Comparison of ENCODE assay signal across 8 cellular contexts in the genomic region with DNA sequence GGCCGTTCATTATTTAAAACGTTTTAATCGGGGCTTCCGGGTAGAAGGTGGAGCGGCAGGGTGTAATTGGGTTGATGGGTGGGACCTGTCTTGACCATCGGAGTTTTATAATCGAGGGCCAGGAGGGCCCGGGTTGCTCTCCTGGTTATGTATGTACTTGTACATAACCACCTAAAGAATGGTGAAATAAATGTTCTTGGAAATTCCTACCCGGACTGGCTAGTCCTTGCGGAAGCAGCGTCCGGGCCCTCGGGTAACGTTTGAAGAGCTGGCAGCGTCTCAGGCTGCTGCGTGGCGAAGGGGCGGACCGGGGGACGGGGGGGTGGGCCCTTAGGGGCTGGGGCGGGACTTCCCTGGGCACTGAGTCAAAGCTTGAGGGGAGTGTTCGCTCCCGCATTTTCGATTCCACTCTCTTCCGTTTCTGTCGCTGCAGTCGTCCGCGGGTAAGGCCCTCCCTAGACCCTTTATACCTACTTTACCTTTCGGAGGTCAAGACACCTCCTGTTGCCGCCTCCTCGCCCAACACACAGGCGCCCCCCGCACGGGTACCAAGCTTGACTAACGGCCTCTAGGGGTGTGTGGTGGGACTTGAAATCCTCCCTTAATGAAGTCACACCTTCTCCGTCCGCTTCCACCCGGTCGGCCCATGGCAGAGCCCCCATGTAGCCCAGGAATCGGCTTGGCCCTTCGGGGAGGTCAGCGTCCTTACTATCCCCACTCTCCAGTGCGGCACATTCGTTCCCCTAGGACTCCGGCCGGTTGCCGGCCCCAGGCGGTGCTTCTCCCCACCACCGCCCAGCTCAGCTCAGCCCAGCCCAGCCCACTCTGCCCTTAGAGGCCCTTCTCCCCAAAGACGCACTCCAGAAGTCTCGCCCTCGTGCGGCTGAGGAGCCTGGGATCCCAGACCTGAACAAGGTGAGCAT. TPM values are rescaled to one million over a fixed set of nuclear protein-coding genes. Genes with fewer than 3 reads are reported as not detected.
A peak's percentile ranks its signal among the peaks of the same experiment; 100 is the strongest.
DNase-seq lines count a peak whose midpoint lies in the region; ATAC-seq and TF ChIP-seq lines count a peak whose summit lies in the region.

A gene with protein sequence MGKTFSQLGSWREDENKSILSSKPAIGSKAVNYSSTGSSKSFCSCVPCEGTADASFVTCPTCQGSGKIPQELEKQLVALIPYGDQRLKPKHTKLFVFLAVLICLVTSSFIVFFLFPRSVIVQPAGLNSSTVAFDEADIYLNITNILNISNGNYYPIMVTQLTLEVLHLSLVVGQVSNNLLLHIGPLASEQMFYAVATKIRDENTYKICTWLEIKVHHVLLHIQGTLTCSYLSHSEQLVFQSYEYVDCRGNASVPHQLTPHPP (plus strand): TSS at position 396 of the 923 bp plus-strand sequence. CDS start 1,167 bp downstream, outside the sequence.

- H3K4me3 ChIP-seq in OCI-LY7 (ENCODE audit: low read depth, low read length, poor library complexity, severe bottlenecking): peak within 1 kb of the TSS; percentile 70
- peak within 1 kb of the TSS; percentile 79 for H3K4me3 ChIP-seq in fibroblast of villous mesenchyme (ENCODE audit: low read depth, low read length)
- peak within 1 kb of the TSS; percentile 58 for H3K4me3 ChIP-seq in neural progenitor cell
- peak within 1 kb of the TSS; percentile 87 to 88 for H3K4me3 ChIP-seq in stomach smooth muscle (ENCODE audit: low read length in 2 of 2)

- POLR2A ChIA-PET in OCI-LY7 (lab: Charles Lee): interaction anchor here (0.5 to 1.4 kb wide), 8 partner anchors 11 to 611 kb away, joined by 3 to 6 read pairs (median 4); a partner anchor contains a TSS

- intact Hi-C loops in OCI-LY7 (cut with micrococcal nuclease; ENCODE audit: unreplicated experiment): loop anchor here (1.0 to 5.0 kb wide), 2 partner anchors 40 to 189 kb away; a partner anchor contains a TSS

- H3K79me2 ChIP-seq in OCI-LY7 (ENCODE audit: insufficient read depth, low read depth, low read length): no peaks in the 10 kb centered on the region
- no peaks in the 10 kb centered on the region for H3K79me2 ChIP-seq in neural progenitor cell (ENCODE audit: low read depth)

- peak; percentile 61 for ATAC-seq in HG03066 (IDR thresholded peaks at IDR 0.05; ENCODE audit: low read depth, unreplicated experiment)

- H3K27me3 Mint-ChIP-seq in neural progenitor cell (ENCODE audit: insufficient read depth, low read depth): peaks cover 11% of the 10 kb centered on the region

- H3K4me1 ChIP-seq in OCI-LY7 (ENCODE audit: insufficient read depth, low read length, poor library complexity, severe bottlenecking) (peaks cover 32% of the 10 kb centered on the region), neural progenitor cell (peaks cover 6% of the 10 kb centered on the region), stomach smooth muscle (ENCODE audit: control insufficient read depth, insufficient read depth, low read length) (peaks cover 13% of the 10 kb centered on the region)

- CTCF ChIA-PET in OCI-LY7 (lab: Charles Lee; ENCODE audit: unreplicated experiment): interaction anchor here (1.5 kb wide), 1 partner anchor 12 kb away, joined by 5 read pairs; no protein-coding TSS in a partner anchor

- H3K9ac ChIP-seq in neural progenitor cell: no peak within 1 kb of the TSS
- peak within 1 kb of the TSS; percentile 89 to 91 for H3K9ac ChIP-seq in stomach smooth muscle (ENCODE audit: low read length in 2 of 2)

- peak within 1 kb of the TSS; percentile 93 for H2AFZ ChIP-seq in OCI-LY7 (ENCODE audit: low read length)
- H2AFZ ChIP-seq in neural progenitor cell (replicated peaks): peak within 1 kb of the TSS; percentile 71

- H3K36me3 Mint-ChIP-seq in neural progenitor cell: peaks cover 11% of the 10 kb centered on the region

- H3K27ac Mint-ChIP-seq in neural progenitor cell: no peak within 1 kb of the TSS

- H3K4me2 ChIP-seq in OCI-LY7 (ENCODE audit: low read length): peak within 1 kb of the TSS; percentile 91
- peak within 1 kb of the TSS; percentile 75 for H3K4me2 ChIP-seq in neural progenitor cell

- H3K36me3 ChIP-seq in OCI-LY7 (ENCODE audit: insufficient read depth, low read length) (peaks cover 4% of the 10 kb centered on the region; the same call in 1 of the 2 replicates), neural progenitor cell (no peaks in the 10 kb centered on the region), stomach smooth muscle (ENCODE audit: control insufficient read depth in 2 of 2, insufficient read depth in 2 of 2, low read length in 2 of 2) (peaks cover 26 to 36% of the 10 kb centered on the region in 2 donors)

- H3F3A ChIP-seq in neural progenitor cell (ENCODE audit: low read depth): peaks cover 29% of the 10 kb centered on the region

- TF ChIP-seq CTCF in OCI-LY7 (conservative IDR thresholded peaks at IDR 0.05; ENCODE audit: low read length): peak; percentile 70
- TF ChIP-seq CTCF in fibroblast of villous mesenchyme (IDR thresholded peaks at IDR 0.05; ENCODE audit: insufficient read depth, low read depth, low read length): peak; percentile 43
- TF ChIP-seq CTCF in neural progenitor cell (IDR thresholded peaks at IDR 0.05): peak; percentile 51

- H4K20me1 ChIP-seq in OCI-LY7 (ENCODE audit: insufficient read depth, low read length) (no peaks in the 10 kb centered on the region), neural progenitor cell (ENCODE audit: low read depth) (no peaks in the 10 kb centered on the region)

- DNase-seq in NCI-H187 (lab: John Stamatoyannopoulos, UW): peak; percentile 33 to 38
- DNase-seq in NCI-H187 treated with DMSO at 0.1 percent for 48 hours (lab: John Stamatoyannopoulos, UW): no peak
- DNase-seq in OCI-LY7 (ENCODE audit: low spot score): peak; percentile 81
- DNase-seq in activated T-helper 9 cell treated with anti-CD3 and anti-CD28 coated beads, Interleukin-2, amount 50 U/mL, for 16 hours (ENCODE audit: low read depth): peak; percentile 67
- DNase-seq in fibroblast of villous mesenchyme (ENCODE audit: low read depth): peak; percentile 93
- DNase-seq in neural progenitor cell (ENCODE audit: low spot score): peak; percentile 82

- H3K4me3 Mint-ChIP-seq in neural progenitor cell: peak within 1 kb of the TSS; percentile 87

- H3K27ac ChIP-seq in OCI-LY7 (ENCODE audit: low read depth, low read length, poor library complexity, severe bottlenecking): peak within 1 kb of the TSS; percentile 71
- H3K27ac ChIP-seq in neural progenitor cell: no peak within 1 kb of the TSS
- peak within 1 kb of the TSS; percentile 76 for H3K27ac ChIP-seq in stomach smooth muscle (ENCODE audit: low read length)

- no peaks in the 10 kb centered on the region for H3K27me3 ChIP-seq in neural progenitor cell
- H3K27me3 ChIP-seq in stomach smooth muscle (ENCODE audit: control insufficient read depth in 1 of 2, insufficient read depth in 2 of 2, low read length in 2 of 2): no peaks in the 10 kb centered on the region

- H3K9me3 Mint-ChIP-seq in neural progenitor cell: no peaks in the 10 kb centered on the region

- TSS peak; percentile 55 for BruUV-seq in OCI-LY7 (replicated peaks; lab: Mats Ljungman, UMichigan)

- H3K9me2 ChIP-seq in OCI-LY7 (ENCODE audit: insufficient read depth, low read length): no peaks in the 10 kb centered on the region

- peaks cover 8% of the 10 kb centered on the region for H3K4me1 Mint-ChIP-seq in neural progenitor cell

- H3K9me3 ChIP-seq in OCI-LY7 (ENCODE audit: low read length): no peaks in the 10 kb centered on the region
- no peaks in the 10 kb centered on the region for H3K9me3 ChIP-seq in neural progenitor cell (ENCODE audit: low read depth)
- no peaks in the 10 kb centered on the region for H3K9me3 ChIP-seq in stomach smooth muscle (ENCODE audit: control insufficient read depth in 2 of 2, low read length in 2 of 2)

RNA-seq across cellular contexts. Expression of the gene that starts here (rescaled TPM):
- 7.1 and 9.4 TPM in 2 replicates for total RNA-seq in OCI-LY7 (2014; rRNA removed; shearing (Covaris generic))
- total RNA-seq in OCI-LY7 (2022) (17.1 and 19.1 TPM in 2 replicates), fibroblast of villous mesenchyme (11.0 and 11.7 TPM in 2 replicates), neural progenitor cell (ENCODE audit: low replicate concordance) (1.7 and 2.4 TPM in 2 replicates)
